ENCODE assay signal across 12 cellular contexts in the genomic region with DNA sequence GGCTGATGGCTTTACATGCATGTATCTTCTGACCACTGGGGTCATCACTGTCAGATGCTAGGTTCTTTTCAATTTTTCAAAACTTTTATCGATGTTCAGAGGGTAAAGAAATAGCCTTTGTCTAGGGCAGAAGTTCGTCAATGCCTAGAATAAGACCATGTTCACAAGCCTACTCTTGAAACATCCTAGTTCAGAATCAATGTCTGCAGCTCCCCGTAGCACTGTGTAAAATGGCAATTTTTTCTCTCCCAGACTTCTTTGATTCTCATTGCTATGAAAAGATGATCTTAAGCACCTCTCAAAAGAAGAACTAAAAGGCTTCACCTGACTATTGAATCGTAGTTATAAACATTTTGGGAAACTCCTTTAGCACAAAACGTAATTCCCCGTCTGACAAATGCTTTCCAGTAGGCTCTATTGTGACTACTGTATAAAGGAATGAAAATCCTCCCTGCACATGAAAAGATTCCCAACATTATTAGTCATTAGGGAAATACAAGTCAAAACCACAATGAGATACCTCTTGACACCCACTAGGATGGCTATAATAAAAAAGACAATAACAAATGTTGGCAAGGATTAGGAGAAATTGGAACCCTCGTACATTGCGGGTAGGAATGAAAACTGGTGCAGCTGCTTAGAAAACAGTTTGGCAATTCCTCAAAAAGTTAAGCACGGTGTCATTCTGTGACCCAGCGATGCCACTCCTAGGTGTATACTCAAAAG.
DNase-seq lines count a peak whose midpoint lies in the region; ATAC-seq and TF ChIP-seq lines count a peak whose summit lies in the region.
"Had no signal": no experiment of that assay in that cellular context is flagged by ENCODE, and none has a peak within 500 bp of the region (broad histone marks: within the 10 kb centered on the region; RNA-seq: fewer than 3 reads in every experiment).

No MANE protein-coding gene starts in this region.

- TF ChIP-seq CTCF in fibroblast of mammary gland (conservative IDR thresholded peaks at IDR 0.05; ENCODE audit: control insufficient read depth, insufficient read depth, low read depth, low read length) (no peak), body of pancreas (IDR thresholded peaks at IDR 0.05) (no peak)

- H3K9me3 ChIP-seq in SJCRH30 (replicated peaks) (no peaks in the 10 kb centered on the region), skeletal muscle satellite cell (replicated peaks; ENCODE audit: low read length) (no peaks in the 10 kb centered on the region), body of pancreas (no peaks in the 10 kb centered on the region)
- H3K9me3 ChIP-seq: BLaER1, pancreas, upper lobe of left lung had no signal

- DNase-seq in activated T-cell treated with anti-CD3 and anti-CD28 coated beads, Interleukin-2, amount 50 U/mL, for 72 hours: no peak
- DNase-seq in activated T-cell treated with anti-CD3 and anti-CD28 coated beads for 4 hours: no peak
- DNase-seq in SJCRH30: peak; percentile 54 to 84
- peak; percentile 95 for DNase-seq in fibroblast of mammary gland (ENCODE audit: low read depth)
- no peak for DNase-seq in body of pancreas
- no peak for DNase-seq in activated CD8-positive, alpha-beta memory T cell treated with anti-CD3 and anti-CD28 coated beads, Interleukin-2, amount 10 ng/mL, durations not matched to agents 7 days and 5 days
- DNase-seq: effector CD8-positive, alpha-beta T cell; pancreas; upper lobe of left lung had no signal

- H3K9me3 Mint-ChIP-seq in activated T-cell treated with anti-CD3 and anti-CD28 coated beads, Interleukin-2, amount 50 U/mL, for 72 hours: peaks cover 0 to 3% of the 10 kb centered on the region in 2 donors
- no peaks in the 10 kb centered on the region for H3K9me3 Mint-ChIP-seq in activated CD8-positive, alpha-beta memory T cell treated with anti-CD3 and anti-CD28 coated beads, Interleukin-2, amount 10 ng/mL, durations not matched to agents 7 days and 5 days (ENCODE audit: low read depth)

- no peaks in the 10 kb centered on the region for H3K27me3 Mint-ChIP-seq in activated T-cell treated with anti-CD3 and anti-CD28 coated beads, Interleukin-2, amount 50 U/mL, for 72 hours (ENCODE audit: low read depth)
- H3K27me3 Mint-ChIP-seq in activated CD8-positive, alpha-beta memory T cell treated with anti-CD3 and anti-CD28 coated beads, Interleukin-2, amount 10 ng/mL, durations not matched to agents 7 days and 5 days: peaks cover 5% of the 10 kb centered on the region

- no peak overlapping the region for H3K9ac ChIP-seq in skeletal muscle satellite cell (ENCODE audit: low read depth, low read length)
- H3K9ac ChIP-seq: BLaER1 had no signal

- peak overlapping the region; percentile 45 for H3K4me2 ChIP-seq in skeletal muscle satellite cell (ENCODE audit: low read length)
- H3K4me2 ChIP-seq: BLaER1 had no signal

- H3K4me1 Mint-ChIP-seq in activated T-cell treated with anti-CD3 and anti-CD28 coated beads, Interleukin-2, amount 50 U/mL, for 72 hours (ENCODE audit: low read depth): peaks cover 62% of the 10 kb centered on the region
- peaks cover 38% of the 10 kb centered on the region for H3K4me1 Mint-ChIP-seq in activated CD8-positive, alpha-beta memory T cell treated with anti-CD3 and anti-CD28 coated beads, Interleukin-2, amount 10 ng/mL, durations not matched to agents 7 days and 5 days

- WGBS in body of pancreas, 2 donors: 79 to 82% methylated on average over 10 of the region's 10 CpGs

- no peak for TF ChIP-seq POLR2A in body of pancreas (IDR thresholded peaks at IDR 0.05)

- no peak for ATAC-seq in activated T-cell treated with anti-CD3 and anti-CD28 coated beads, Interleukin-2, amount 50 U/mL, for 72 hours (replicated peaks in 1 of 2)
- no peak for ATAC-seq in body of pancreas
- ATAC-seq in activated CD8-positive, alpha-beta memory T cell treated with anti-CD3 and anti-CD28 coated beads, Interleukin-2, amount 10 ng/mL, durations not matched to agents 7 days and 5 days: no peak
- no peak for ATAC-seq in GM21390 (IDR thresholded peaks at IDR 0.05; ENCODE audit: unreplicated experiment)

- peaks cover 2 to 11% of the 10 kb centered on the region in 2 donors for H3K36me3 Mint-ChIP-seq in activated T-cell treated with anti-CD3 and anti-CD28 coated beads, Interleukin-2, amount 50 U/mL, for 72 hours (ENCODE audit: insufficient read depth in 2 of 2)
- peaks cover 23% of the 10 kb centered on the region for H3K36me3 Mint-ChIP-seq in activated CD8-positive, alpha-beta memory T cell treated with anti-CD3 and anti-CD28 coated beads, Interleukin-2, amount 10 ng/mL, durations not matched to agents 7 days and 5 days

- intact Hi-C loops in body of pancreas (cut with DNase I): no loop called here

- H3K36me3 ChIP-seq in SJCRH30 (no peaks in the 10 kb centered on the region), skeletal muscle satellite cell (ENCODE audit: insufficient read depth, low read length) (no peaks in the 10 kb centered on the region), body of pancreas (replicated peaks in 1 of 2; ENCODE audit: insufficient read depth in 1 of 2, low read depth in 2 of 2) (no peaks in the 10 kb centered on the region)
- H3K36me3 ChIP-seq: BLaER1, pancreas, upper lobe of left lung had no signal

- H3K4me3 Mint-ChIP-seq in activated T-cell treated with anti-CD3 and anti-CD28 coated beads, Interleukin-2, amount 50 U/mL, for 72 hours: no peak overlapping the region
- H3K4me3 Mint-ChIP-seq in activated CD8-positive, alpha-beta memory T cell treated with anti-CD3 and anti-CD28 coated beads, Interleukin-2, amount 10 ng/mL, durations not matched to agents 7 days and 5 days: no peak overlapping the region

- no peak overlapping the region for H3K4me3 ChIP-seq in SJCRH30
- no peak overlapping the region for H3K4me3 ChIP-seq in fibroblast of mammary gland (ENCODE audit: control insufficient read depth, low read depth, low read length)
- H3K4me3 ChIP-seq in skeletal muscle satellite cell (ENCODE audit: low read length): no peak overlapping the region
- no peak overlapping the region for H3K4me3 ChIP-seq in body of pancreas
- H3K4me3 ChIP-seq: BLaER1, pancreas, upper lobe of left lung had no signal

- CTCF ChIA-PET in activated CD8-positive, alpha-beta memory T cell treated with anti-CD3 and anti-CD28 coated beads, Interleukin-2, amount 10 ng/mL, durations not matched to agents 7 days and 5 days (lab: Charles Lee): no interaction called here

- H3K4me1 ChIP-seq in SJCRH30: peaks cover 29% of the 10 kb centered on the region
- peaks cover 5% of the 10 kb centered on the region for H3K4me1 ChIP-seq in skeletal muscle satellite cell (ENCODE audit: control insufficient read depth, insufficient read depth, low read length)
- H3K4me1 ChIP-seq in body of pancreas: peaks cover 12% of the 10 kb centered on the region

- H3K27ac ChIP-seq in SJCRH30: peak overlapping the region; percentile 40
- no peak overlapping the region for H3K27ac ChIP-seq in body of pancreas
- H3K27ac ChIP-seq: BLaER1, pancreas, upper lobe of left lung had no signal

- H3K27me3 ChIP-seq in SJCRH30 (no peaks in the 10 kb centered on the region), skeletal muscle satellite cell (ENCODE audit: control insufficient read depth, insufficient read depth, low read length) (peaks cover 13% of the 10 kb centered on the region), body of pancreas (no peaks in the 10 kb centered on the region)
- H3K27me3 ChIP-seq: BLaER1, pancreas, upper lobe of left lung had no signal

- peak overlapping the region; percentile 34 for H3K27ac Mint-ChIP-seq in activated T-cell treated with anti-CD3 and anti-CD28 coated beads, Interleukin-2, amount 50 U/mL, for 72 hours
- H3K27ac Mint-ChIP-seq in activated CD8-positive, alpha-beta memory T cell treated with anti-CD3 and anti-CD28 coated beads, Interleukin-2, amount 10 ng/mL, durations not matched to agents 7 days and 5 days: no peak overlapping the region

Comparison
In these comparisons a context has a peak if more than half of its experiments do, and no peak if none do; other contexts are left out.
1. DNase-seq: peak in SJCRH30 (2 of 2) and fibroblast of mammary gland (single experiment); none in activated T-cell treated with anti-CD3 and anti-CD28 coated beads, Interleukin-2, amount 50 U/mL, for 72 hours (0 of 2), activated T-cell treated with anti-CD3 and anti-CD28 coated beads for 4 hours (single experiment), body of pancreas (0 of 4) and activated CD8-positive, alpha-beta memory T cell treated with anti-CD3 and anti-CD28 coated beads, Interleukin-2, amount 10 ng/mL, durations not matched to agents 7 days and 5 days (single experiment).